1 cellular context compared by ENCODE assay signal in the genomic region with DNA sequence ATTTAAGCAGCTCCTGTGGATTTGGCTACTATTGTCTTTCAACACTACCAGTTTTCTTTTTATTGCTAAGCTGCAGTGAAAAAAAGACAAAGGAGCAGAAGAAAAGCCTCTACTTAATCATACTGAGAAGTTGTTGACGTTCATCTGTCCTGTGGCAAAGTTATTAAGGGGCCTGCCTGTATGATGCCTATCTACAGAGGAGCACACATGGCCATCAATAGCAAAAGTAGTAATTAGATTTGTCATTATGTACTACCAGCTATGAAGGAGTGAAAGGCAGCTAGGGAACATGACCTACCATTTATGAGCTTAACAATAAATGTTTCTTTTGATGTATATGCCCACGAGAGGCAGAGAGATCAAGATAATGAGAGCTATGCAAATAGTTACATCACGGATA.
TF ChIP-seq lines count a peak whose summit lies in the region.

No MANE protein-coding gene starts in this region.

TF ChIP-seq in GM12878, 131 proteins besides CTCF, POLR2A, EP300 and RAD21 (continued from another document):
- TF ChIP-seq, protein P1, sequence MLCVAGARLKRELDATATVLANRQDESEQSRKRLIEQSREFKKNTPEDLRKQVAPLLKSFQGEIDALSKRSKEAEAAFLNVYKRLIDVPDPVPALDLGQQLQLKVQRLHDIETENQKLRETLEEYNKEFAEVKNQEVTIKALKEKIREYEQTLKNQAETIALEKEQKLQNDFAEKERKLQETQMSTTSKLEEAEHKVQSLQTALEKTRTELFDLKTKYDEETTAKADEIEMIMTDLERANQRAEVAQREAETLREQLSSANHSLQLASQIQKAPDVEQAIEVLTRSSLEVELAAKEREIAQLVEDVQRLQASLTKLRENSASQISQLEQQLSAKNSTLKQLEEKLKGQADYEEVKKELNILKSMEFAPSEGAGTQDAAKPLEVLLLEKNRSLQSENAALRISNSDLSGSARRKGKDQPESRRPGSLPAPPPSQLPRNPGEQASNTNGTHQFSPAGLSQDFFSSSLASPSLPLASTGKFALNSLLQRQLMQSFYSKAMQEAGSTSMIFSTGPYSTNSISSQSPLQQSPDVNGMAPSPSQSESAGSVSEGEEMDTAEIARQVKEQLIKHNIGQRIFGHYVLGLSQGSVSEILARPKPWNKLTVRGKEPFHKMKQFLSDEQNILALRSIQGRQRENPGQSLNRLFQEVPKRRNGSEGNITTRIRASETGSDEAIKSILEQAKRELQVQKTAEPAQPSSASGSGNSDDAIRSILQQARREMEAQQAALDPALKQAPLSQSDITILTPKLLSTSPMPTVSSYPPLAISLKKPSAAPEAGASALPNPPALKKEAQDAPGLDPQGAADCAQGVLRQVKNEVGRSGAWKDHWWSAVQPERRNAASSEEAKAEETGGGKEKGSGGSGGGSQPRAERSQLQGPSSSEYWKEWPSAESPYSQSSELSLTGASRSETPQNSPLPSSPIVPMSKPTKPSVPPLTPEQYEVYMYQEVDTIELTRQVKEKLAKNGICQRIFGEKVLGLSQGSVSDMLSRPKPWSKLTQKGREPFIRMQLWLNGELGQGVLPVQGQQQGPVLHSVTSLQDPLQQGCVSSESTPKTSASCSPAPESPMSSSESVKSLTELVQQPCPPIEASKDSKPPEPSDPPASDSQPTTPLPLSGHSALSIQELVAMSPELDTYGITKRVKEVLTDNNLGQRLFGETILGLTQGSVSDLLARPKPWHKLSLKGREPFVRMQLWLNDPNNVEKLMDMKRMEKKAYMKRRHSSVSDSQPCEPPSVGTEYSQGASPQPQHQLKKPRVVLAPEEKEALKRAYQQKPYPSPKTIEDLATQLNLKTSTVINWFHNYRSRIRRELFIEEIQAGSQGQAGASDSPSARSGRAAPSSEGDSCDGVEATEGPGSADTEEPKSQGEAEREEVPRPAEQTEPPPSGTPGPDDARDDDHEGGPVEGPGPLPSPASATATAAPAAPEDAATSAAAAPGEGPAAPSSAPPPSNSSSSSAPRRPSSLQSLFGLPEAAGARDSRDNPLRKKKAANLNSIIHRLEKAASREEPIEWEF (IDR thresholded peaks at IDR 0.05; ENCODE audit: insufficient replicate concordance, low read depth, low read length): no peak
- TF ChIP-seq ZBTB11 (CRISPR knock-in tag; IDR thresholded peaks at IDR 0.05) (no peak), ZNF622 (IDR thresholded peaks at IDR 0.05) (no peak), RCOR1 (conservative IDR thresholded peaks at IDR 0.05; ENCODE audit: low read depth, low read length) (no peak), E2F4 (IDR thresholded peaks at IDR 0.05; ENCODE audit: low read depth, low read length) (no peak), TCF3 (IDR thresholded peaks at IDR 0.05; ENCODE audit: borderline replicate concordance, insufficient read depth, low read depth, low read length) (no peak), YBX1 (IDR thresholded peaks at IDR 0.05) (no peak), IRF4 (IDR thresholded peaks at IDR 0.05; ENCODE audit: low read depth, low read length) (no peak), BCLAF1 (IDR thresholded peaks at IDR 0.05) (no peak), HDAC6 (IDR thresholded peaks at IDR 0.05; ENCODE audit: unreplicated experiment) (no peak), JUNB (IDR thresholded peaks at IDR 0.05) (peak; percentile 45), SIN3A (IDR thresholded peaks at IDR 0.05; ENCODE audit: low read depth, low read length) (no peak), CREB1 (IDR thresholded peaks at IDR 0.05; ENCODE audit: low read depth) (no peak), HDGF (IDR thresholded peaks at IDR 0.05) (no peak), ATF7 (IDR thresholded peaks at IDR 0.05; ENCODE audit: low read depth) (peak; percentile 36; the same call in 1 of the 2 replicates), EED (IDR thresholded peaks at IDR 0.05; ENCODE audit: low read depth) (no peak), PML (IDR thresholded peaks at IDR 0.05; ENCODE audit: low read length) (no peak)
- TF ChIP-seq, protein P2, sequence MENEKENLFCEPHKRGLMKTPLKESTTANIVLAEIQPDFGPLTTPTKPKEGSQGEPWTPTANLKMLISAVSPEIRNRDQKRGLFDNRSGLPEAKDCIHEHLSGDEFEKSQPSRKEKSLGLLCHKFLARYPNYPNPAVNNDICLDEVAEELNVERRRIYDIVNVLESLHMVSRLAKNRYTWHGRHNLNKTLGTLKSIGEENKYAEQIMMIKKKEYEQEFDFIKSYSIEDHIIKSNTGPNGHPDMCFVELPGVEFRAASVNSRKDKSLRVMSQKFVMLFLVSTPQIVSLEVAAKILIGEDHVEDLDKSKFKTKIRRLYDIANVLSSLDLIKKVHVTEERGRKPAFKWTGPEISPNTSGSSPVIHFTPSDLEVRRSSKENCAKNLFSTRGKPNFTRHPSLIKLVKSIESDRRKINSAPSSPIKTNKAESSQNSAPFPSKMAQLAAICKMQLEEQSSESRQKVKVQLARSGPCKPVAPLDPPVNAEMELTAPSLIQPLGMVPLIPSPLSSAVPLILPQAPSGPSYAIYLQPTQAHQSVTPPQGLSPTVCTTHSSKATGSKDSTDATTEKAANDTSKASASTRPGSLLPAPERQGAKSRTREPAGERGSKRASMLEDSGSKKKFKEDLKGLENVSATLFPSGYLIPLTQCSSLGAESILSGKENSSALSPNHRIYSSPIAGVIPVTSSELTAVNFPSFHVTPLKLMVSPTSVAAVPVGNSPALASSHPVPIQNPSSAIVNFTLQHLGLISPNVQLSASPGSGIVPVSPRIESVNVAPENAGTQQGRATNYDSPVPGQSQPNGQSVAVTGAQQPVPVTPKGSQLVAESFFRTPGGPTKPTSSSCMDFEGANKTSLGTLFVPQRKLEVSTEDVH (IDR thresholded peaks at IDR 0.05; ENCODE audit: low read depth, partially characterized antibody): no peak
- TF ChIP-seq, protein P3, sequence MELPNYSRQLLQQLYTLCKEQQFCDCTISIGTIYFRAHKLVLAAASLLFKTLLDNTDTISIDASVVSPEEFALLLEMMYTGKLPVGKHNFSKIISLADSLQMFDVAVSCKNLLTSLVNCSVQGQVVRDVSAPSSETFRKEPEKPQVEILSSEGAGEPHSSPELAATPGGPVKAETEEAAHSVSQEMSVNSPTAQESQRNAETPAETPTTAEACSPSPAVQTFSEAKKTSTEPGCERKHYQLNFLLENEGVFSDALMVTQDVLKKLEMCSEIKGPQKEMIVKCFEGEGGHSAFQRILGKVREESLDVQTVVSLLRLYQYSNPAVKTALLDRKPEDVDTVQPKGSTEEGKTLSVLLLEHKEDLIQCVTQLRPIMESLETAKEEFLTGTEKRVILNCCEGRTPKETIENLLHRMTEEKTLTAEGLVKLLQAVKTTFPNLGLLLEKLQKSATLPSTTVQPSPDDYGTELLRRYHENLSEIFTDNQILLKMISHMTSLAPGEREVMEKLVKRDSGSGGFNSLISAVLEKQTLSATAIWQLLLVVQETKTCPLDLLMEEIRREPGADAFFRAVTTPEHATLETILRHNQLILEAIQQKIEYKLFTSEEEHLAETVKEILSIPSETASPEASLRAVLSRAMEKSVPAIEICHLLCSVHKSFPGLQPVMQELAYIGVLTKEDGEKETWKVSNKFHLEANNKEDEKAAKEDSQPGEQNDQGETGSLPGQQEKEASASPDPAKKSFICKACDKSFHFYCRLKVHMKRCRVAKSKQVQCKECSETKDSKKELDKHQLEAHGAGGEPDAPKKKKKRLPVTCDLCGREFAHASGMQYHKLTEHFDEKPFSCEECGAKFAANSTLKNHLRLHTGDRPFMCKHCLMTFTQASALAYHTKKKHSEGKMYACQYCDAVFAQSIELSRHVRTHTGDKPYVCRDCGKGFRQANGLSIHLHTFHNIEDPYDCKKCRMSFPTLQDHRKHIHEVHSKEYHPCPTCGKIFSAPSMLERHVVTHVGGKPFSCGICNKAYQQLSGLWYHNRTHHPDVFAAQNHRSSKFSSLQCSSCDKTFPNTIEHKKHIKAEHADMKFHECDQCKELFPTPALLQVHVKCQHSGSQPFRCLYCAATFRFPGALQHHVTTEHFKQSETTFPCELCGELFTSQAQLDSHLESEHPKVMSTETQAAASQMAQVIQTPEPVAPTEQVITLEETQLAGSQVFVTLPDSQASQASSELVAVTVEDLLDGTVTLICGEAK (IDR thresholded peaks at IDR 0.05; ENCODE audit: borderline replicate concordance): no peak
